In the genomic region with DNA sequence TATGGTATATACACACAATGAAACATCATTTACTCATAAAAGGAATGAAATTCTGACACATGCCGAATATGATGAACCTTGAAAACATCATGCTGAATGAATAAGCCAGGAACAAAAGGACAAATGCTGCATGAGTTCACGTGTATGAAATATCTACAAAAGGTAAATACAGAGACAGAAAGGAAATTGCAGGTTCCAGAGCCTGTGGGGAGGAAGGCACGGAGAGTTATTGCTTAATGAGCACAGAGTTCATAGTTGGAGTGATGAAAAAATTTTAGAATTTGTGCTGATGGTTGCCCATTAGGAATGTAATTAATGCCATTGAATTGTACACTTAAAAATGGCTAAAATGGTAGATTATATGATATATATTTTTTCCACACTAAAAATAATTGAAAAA, we compare ENCODE assay signal across 9 cellular contexts. TPM values are rescaled to one million over a fixed set of nuclear protein-coding genes. Genes with fewer than 3 reads are reported as not detected.
"Had no signal": no experiment of that assay in that cellular context is flagged by ENCODE, and none has a peak within 500 bp of the region (broad histone marks: within the 10 kb centered on the region; RNA-seq: fewer than 3 reads in every experiment).

No MANE protein-coding gene starts in this region.

- H3K9me3 ChIP-seq: HAP-1 had no signal

- H3K9ac ChIP-seq: GM23248 had no signal

- H3K27ac Mint-ChIP-seq: HFFc6 had no signal

- H3K4me3 ChIP-seq: GM23248, HAP-1, K562 had no signal

- H3K27ac ChIP-seq: GM23248 had no signal

- H3K4me3 Mint-ChIP-seq: HFFc6 had no signal

- H3K4me1 ChIP-seq: HAP-1 had no signal

- H3K36me3 ChIP-seq: HAP-1 had no signal

- DNase-seq: GM23248, GOT3, H7, HFFc6, IMR-90, KG1 had no signal

RNA-seq across cellular contexts. Expression of a gene that starts 49.5 kb away (rescaled TPM):
- total RNA-seq: GM23248, HFFc6, HT-29 had no signal
- polyA plus RNA-seq: GM23248 had no signal
